Comparison of ENCODE assay signal across 8 cellular contexts in genomic region chr7:148884049-148884298, GRCh38. TPM values are rescaled to one million over a fixed set of nuclear protein-coding genes. Genes with fewer than 3 reads are reported as not detected.
DNase-seq lines count a peak whose midpoint lies in the region; TF ChIP-seq lines count a peak whose summit lies in the region.

TSS of gene EZH2 (minus strand) at chr7:148884291. CDS start at chr7:148847298, 36,993 bp downstream.

- H3K9ac ChIP-seq in SU-DHL-6 (ENCODE audit: low read length): peak within 1 kb of the TSS; percentile 99

- peaks cover 29% of the 10 kb centered on the region for H3K4me1 Mint-ChIP-seq in HFFc6 (ENCODE audit: low read depth)

- H3K9me3 Mint-ChIP-seq in HFFc6: no peaks in the 10 kb centered on the region

- peak within 1 kb of the TSS; percentile 86 for H3K4me3 ChIP-seq in GM12864 (ENCODE audit: low read depth, low read length)
- peak within 1 kb of the TSS; percentile 71 for H3K4me3 ChIP-seq in SU-DHL-6 (ENCODE audit: insufficient read depth, low read length, poor library complexity, severe bottlenecking)
- peak within 1 kb of the TSS; percentile 79 for H3K4me3 ChIP-seq in fibroblast of the aortic adventitia (ENCODE audit: low read depth, low read length)
- H3K4me3 ChIP-seq in skeletal muscle cell (ENCODE audit: low read depth, low read length): peak within 1 kb of the TSS; percentile 71

- H3K9me2 ChIP-seq in SU-DHL-6 (replicated peaks; ENCODE audit: insufficient read depth, low read length): no peaks in the 10 kb centered on the region

- peak within 1 kb of the TSS; percentile 89 for H3K27ac Mint-ChIP-seq in HFFc6

- H3K4me2 ChIP-seq in SU-DHL-6 (ENCODE audit: low read depth, low read length, poor library complexity, severe bottlenecking): peak within 1 kb of the TSS; percentile 94

- no peaks in the 10 kb centered on the region for H3K27me3 Mint-ChIP-seq in HFFc6 (ENCODE audit: insufficient read depth)

- H3K36me3 Mint-ChIP-seq in HFFc6 (ENCODE audit: low read depth): no peaks in the 10 kb centered on the region; the same call in 1 of the 2 replicates

- H3K36me3 ChIP-seq in SU-DHL-6 (ENCODE audit: low read length): no peaks in the 10 kb centered on the region

- H3K4me3 Mint-ChIP-seq in HFFc6: peak within 1 kb of the TSS; percentile 98

- H3K9me3 ChIP-seq in SU-DHL-6 (ENCODE audit: insufficient read depth, low read length): no peaks in the 10 kb centered on the region

- H2AFZ ChIP-seq in SU-DHL-6 (ENCODE audit: low read depth, low read length, severe bottlenecking): peak within 1 kb of the TSS; percentile 46

- H3K27ac ChIP-seq in SU-DHL-6 (ENCODE audit: low read depth, low read length): peak within 1 kb of the TSS; percentile 83

- peaks cover 30% of the 10 kb centered on the region for H4K20me1 ChIP-seq in SU-DHL-6 (ENCODE audit: low read depth, low read length)

- TF ChIP-seq CTCF in GM12864 (IDR thresholded peaks at IDR 0.05; ENCODE audit: low read depth, low read length, missing control alignments) (no peak), HFFc6 (IDR thresholded peaks at IDR 0.05) (no peak), SU-DHL-6 (IDR thresholded peaks at IDR 0.05; ENCODE audit: insufficient read depth, low read length, poor library complexity, severe bottlenecking) (no peak), fibroblast of the aortic adventitia (IDR thresholded peaks at IDR 0.05; ENCODE audit: insufficient read depth, low read length) (no peak)

- H3F3A ChIP-seq in SU-DHL-6 (ENCODE audit: insufficient read depth): peaks cover 15% of the 10 kb centered on the region

- peaks cover 48% of the 10 kb centered on the region for H3K79me2 ChIP-seq in SU-DHL-6 (ENCODE audit: insufficient read depth, low read length)

- DNase-seq in GM12864 (ENCODE audit: low read depth) (no peak), HFFc6 (no peak), fibroblast of the aortic adventitia (ENCODE audit: low read depth) (no peak), skeletal muscle cell (ENCODE audit: low read depth) (no peak), HCEC 1CT (no peak), NCI-H2227 treated with DMSO at 0.1 percent for 48 hours (lab: John Stamatoyannopoulos, UW) (no peak), anterior cingulate cortex (lab: John Stamatoyannopoulos, UW) (no peak)

- no peaks in the 10 kb centered on the region for H3K27me3 ChIP-seq in SU-DHL-6 (ENCODE audit: low read length)

RNA-seq across cellular contexts. Expression of gene EZH2, which starts in this region (rescaled TPM):
- 10 to 100 TPM in 5 of 6 experiments, 1 to 10 TPM in 1; 8.9 to 21.5 (median 19.3) TPM for total RNA-seq in HFFc6 (2021; fragmentation: NEBNext Ultra II Directional; extraction: Animal tissue kit (Norgen Biotek cat#: 25700))
- total RNA-seq in fibroblast of the aortic adventitia (ENCODE audit: low replicate concordance): 15.0 and 30.1 TPM in 2 replicates
